17 cellular contexts compared by ENCODE assay signal in the genomic region with DNA sequence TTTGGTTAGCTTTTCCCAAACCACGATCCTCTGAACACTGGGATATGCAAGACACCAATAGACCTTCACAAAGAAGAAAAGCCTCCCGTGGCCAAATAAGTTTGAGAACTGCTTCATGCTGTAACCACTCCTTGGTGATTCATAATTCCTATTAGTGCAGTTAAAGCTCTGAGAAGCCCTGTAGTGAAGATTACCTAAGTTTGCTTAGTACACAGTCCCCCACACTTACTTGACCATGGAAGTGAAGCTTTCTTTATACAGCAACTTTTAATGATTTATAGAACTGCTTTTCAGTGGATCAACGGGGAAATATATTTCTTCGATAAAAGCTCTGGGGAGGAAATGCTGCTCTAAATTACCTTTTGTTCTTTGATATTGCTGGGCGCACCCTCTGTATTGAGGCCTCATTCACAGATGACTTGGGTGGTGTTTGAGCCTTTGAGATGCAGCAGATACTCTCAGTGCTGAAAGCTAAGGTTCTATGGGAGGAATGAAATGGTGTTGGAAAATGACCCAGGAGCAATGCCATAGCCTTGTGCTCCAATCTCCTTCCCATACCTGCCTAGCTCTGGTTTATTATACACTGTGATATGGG.
DNase-seq lines count a peak whose midpoint lies in the region; FAIRE-seq and TF ChIP-seq lines count a peak whose summit lies in the region.
"Had no signal": no experiment of that assay in that cellular context is flagged by ENCODE, and none has a peak within 500 bp of the region (broad histone marks: within the 10 kb centered on the region; RNA-seq: fewer than 3 reads in every experiment).

No MANE protein-coding gene starts in this region.

- FAIRE-seq in astrocyte (lab: Jason Lieb, UNC) (no peak), frontal cortex (lab: Jason Lieb, UNC) (no peak)
- FAIRE-seq: GM12892, GM18507 had no signal

- H3K9me3 Mint-ChIP-seq in HFFc6 (no peaks in the 10 kb centered on the region), astrocyte (ENCODE audit: unreplicated experiment) (no peaks in the 10 kb centered on the region)
- H3K9me3 Mint-ChIP-seq: CD8-positive, alpha-beta T cell had no signal

- H2AFZ ChIP-seq in astrocyte (ENCODE audit: low read depth, low read length), result no peak overlapping the region
- H2AFZ ChIP-seq in smooth muscle cell (ENCODE audit: low read depth), result no peak overlapping the region
- H2AFZ ChIP-seq: PC-9 had no signal

- no peaks in the 10 kb centered on the region for H3F3A ChIP-seq in smooth muscle cell (ENCODE audit: low read depth)

- H3K4me2 ChIP-seq in astrocyte (ENCODE audit: low read length), result no peak overlapping the region
- H3K4me2 ChIP-seq in smooth muscle cell, result no peak overlapping the region
- H3K4me2 ChIP-seq: BLaER1 treated with 17β-estradiol and CSF1 and Interleukin-3, amounts not matched to agents 10 nM and 100 nM; PC-9 had no signal

- H3K4me1 ChIP-seq in astrocyte (ENCODE audit: insufficient read depth, low read length), result no peaks in the 10 kb centered on the region
- H3K4me1 ChIP-seq in smooth muscle cell (ENCODE audit: low read depth), result no peaks in the 10 kb centered on the region
- H3K4me1 ChIP-seq: BLaER1 treated with 17β-estradiol and CSF1 and Interleukin-3, amounts not matched to agents 10 nM and 100 nM had no signal

- no peak overlapping the region for H3K4me3 Mint-ChIP-seq in HFFc6
- H3K4me3 Mint-ChIP-seq in astrocyte (ENCODE audit: unreplicated experiment), result no peak overlapping the region
- H3K4me3 Mint-ChIP-seq: CD8-positive, alpha-beta T cell had no signal

- H3K36me3 ChIP-seq in astrocyte (ENCODE audit: insufficient read depth, low read length), result no peaks in the 10 kb centered on the region
- no peaks in the 10 kb centered on the region for H3K36me3 ChIP-seq in smooth muscle cell (ENCODE audit: low read depth)
- H3K36me3 ChIP-seq: BLaER1 treated with 17β-estradiol and CSF1 and Interleukin-3, amounts not matched to agents 10 nM and 100 nM had no signal

- H3K4me3 ChIP-seq in astrocyte (ENCODE audit: insufficient read depth, low read depth, low read length) (no peak overlapping the region), smooth muscle cell (no peak overlapping the region)
- H3K4me3 ChIP-seq: BLaER1 treated with 17β-estradiol and CSF1 and Interleukin-3, amounts not matched to agents 10 nM and 100 nM; PC-9 had no signal

- H4K20me1 ChIP-seq in astrocyte (ENCODE audit: insufficient read depth, low read length) (no peaks in the 10 kb centered on the region), smooth muscle cell (ENCODE audit: low read depth) (no peaks in the 10 kb centered on the region)
- H4K20me1 ChIP-seq: BLaER1 treated with 17β-estradiol and CSF1 and Interleukin-3, amounts not matched to agents 10 nM and 100 nM had no signal

- peak; percentile 3 for DNase-seq in HFFc6
- DNase-seq in astrocyte (ENCODE audit: low read depth), result no peak
- peak; percentile 24 for DNase-seq in iris pigment epithelial cell (ENCODE audit: low read depth)
- DNase-seq in smooth muscle cell (lab: John Stamatoyannopoulos, UW; ENCODE audit: unreplicated experiment), result no peak
- DNase-seq in T-helper 2 cell, result no peak
- no peak for DNase-seq in hepatic stellate cell (ENCODE audit: low spot score)
- DNase-seq in frontal cortex (ENCODE audit: low spot score in 2 of 2), result no peak
- DNase-seq: Calu3; CD8-positive, alpha-beta T cell; KG1; NCI-H1417 treated with DMSO at 0.1 percent for 48 hours; NCI-H1930; NCI-H526; PC-9 had no signal

- H3K4me1 Mint-ChIP-seq in HFFc6 (ENCODE audit: low read depth), result peaks cover 21% of the 10 kb centered on the region; the same call in 1 of the 2 replicates
- peaks cover 4% of the 10 kb centered on the region for H3K4me1 Mint-ChIP-seq in astrocyte (ENCODE audit: low read depth, unreplicated experiment)

- TF ChIP-seq CTCF in HFFc6 (IDR thresholded peaks at IDR 0.05) (no peak), astrocyte (IDR thresholded peaks at IDR 0.05; ENCODE audit: insufficient read depth, low read depth, low read length) (no peak), smooth muscle cell (IDR thresholded peaks at IDR 0.05; ENCODE audit: borderline replicate concordance, insufficient read depth, poor library complexity, severe bottlenecking) (no peak)

- H3K79me2 ChIP-seq in astrocyte (ENCODE audit: insufficient read depth, low read length), result no peaks in the 10 kb centered on the region
- H3K79me2 ChIP-seq in smooth muscle cell (ENCODE audit: low read depth), result no peaks in the 10 kb centered on the region

- no peaks in the 10 kb centered on the region for H3K9me3 ChIP-seq in astrocyte (ENCODE audit: insufficient read depth, low read depth, low read length)
- H3K9me3 ChIP-seq in smooth muscle cell (replicated peaks; ENCODE audit: low read depth), result no peaks in the 10 kb centered on the region

- no peak overlapping the region for H3K27ac ChIP-seq in astrocyte (ENCODE audit: low read depth, low read length)
- H3K27ac ChIP-seq in smooth muscle cell (ENCODE audit: low read depth), result peak overlapping the region; percentile 70
- H3K27ac ChIP-seq: BLaER1 treated with 17β-estradiol and CSF1 and Interleukin-3, amounts not matched to agents 10 nM and 100 nM; PC-9 had no signal

- H3K27ac Mint-ChIP-seq in HFFc6 (no peak overlapping the region), astrocyte (ENCODE audit: unreplicated experiment) (peak overlapping the region; percentile 41)
- H3K27ac Mint-ChIP-seq: CD8-positive, alpha-beta T cell had no signal

- H3K27me3 Mint-ChIP-seq in HFFc6 (ENCODE audit: insufficient read depth) (no peaks in the 10 kb centered on the region), astrocyte (ENCODE audit: low read depth, unreplicated experiment) (no peaks in the 10 kb centered on the region)

- 84% methylated on average over 5 of the region's 5 CpGs for WGBS in smooth muscle cell (ENCODE audit: low lambda C conversion rate)

- H3K9ac ChIP-seq in astrocyte (ENCODE audit: low read length), result no peak overlapping the region
- no peak overlapping the region for H3K9ac ChIP-seq in smooth muscle cell (ENCODE audit: low read depth)
- H3K9ac ChIP-seq: BLaER1 treated with 17β-estradiol and CSF1 and Interleukin-3, amounts not matched to agents 10 nM and 100 nM had no signal

- no peaks in the 10 kb centered on the region for H3K27me3 ChIP-seq in astrocyte (ENCODE audit: insufficient read depth, low read length)
- H3K27me3 ChIP-seq in smooth muscle cell (ENCODE audit: low read depth), result no peaks in the 10 kb centered on the region
- H3K27me3 ChIP-seq: BLaER1 treated with 17β-estradiol and CSF1 and Interleukin-3, amounts not matched to agents 10 nM and 100 nM had no signal

- H3K36me3 Mint-ChIP-seq in HFFc6 (ENCODE audit: low read depth) (no peaks in the 10 kb centered on the region), astrocyte (ENCODE audit: low read depth, unreplicated experiment) (no peaks in the 10 kb centered on the region)
- H3K36me3 Mint-ChIP-seq: CD8-positive, alpha-beta T cell had no signal

Comparison
In these comparisons a context has a peak if more than half of its experiments do, and no peak if none do; other contexts are left out.
1. DNase-seq: peak in HFFc6 (single experiment) and iris pigment epithelial cell (single experiment); none in astrocyte (single experiment), smooth muscle cell (single experiment), T-helper 2 cell (0 of 5), hepatic stellate cell (single experiment) and frontal cortex (0 of 2).